ENCODE assay signal across 9 cellular contexts in the genomic region with DNA sequence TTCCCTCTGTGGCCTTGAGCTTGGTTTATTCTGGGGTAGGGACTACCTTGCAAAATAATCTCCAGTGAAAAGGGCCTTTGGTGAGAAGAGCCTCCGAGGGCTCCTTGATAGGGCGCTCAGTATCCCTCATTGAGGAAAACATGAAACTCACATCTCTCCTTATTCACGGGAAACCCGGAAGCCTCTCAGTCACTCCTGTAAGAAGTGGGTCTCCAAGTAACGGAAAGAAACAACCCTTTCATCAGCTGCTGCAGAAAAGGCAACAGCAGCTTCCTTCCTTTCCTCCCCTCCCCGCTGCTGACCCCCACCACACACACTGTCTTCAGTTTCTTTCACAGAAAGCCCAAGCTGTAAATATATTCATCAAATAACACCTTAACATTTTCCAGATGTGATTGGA.
DNase-seq lines count a peak whose midpoint lies in the region; ATAC-seq and TF ChIP-seq lines count a peak whose summit lies in the region.
"Had no signal": no experiment of that assay in that cellular context is flagged by ENCODE, and none has a peak within 500 bp of the region (broad histone marks: within the 10 kb centered on the region; RNA-seq: fewer than 3 reads in every experiment).

No MANE protein-coding gene starts in this region.

- H2AK5ac ChIP-seq in neuronal stem cell (ENCODE audit: low read depth, low read length), result no peak overlapping the region

- ATAC-seq in psoas muscle (no peak), GM19452 (IDR thresholded peaks at IDR 0.05; ENCODE audit: unreplicated experiment) (no peak)

- TF ChIP-seq CTCF in DOHH2 (IDR thresholded peaks at IDR 0.05; ENCODE audit: low read depth, low read length, poor library complexity, severe bottlenecking) (no peak), esophagus squamous epithelium (IDR thresholded peaks at IDR 0.05) (no peak), psoas muscle (IDR thresholded peaks at IDR 0.05) (no peak)

- H2BK15ac ChIP-seq in neuronal stem cell (ENCODE audit: low read length), result no peak overlapping the region

- DNase-seq in SK-N-MC (ENCODE audit: low read depth, low spot score) (no peak), esophagus squamous epithelium (lab: John Stamatoyannopoulos, UW) (no peak), psoas muscle (no peak), H7 (no peak), neuronal stem cell (ENCODE audit: low spot score) (no peak), KG1 (lab: John Stamatoyannopoulos, UW) (no peak)
- DNase-seq: GDM1 had no signal

- H4K91ac ChIP-seq in neuronal stem cell (ENCODE audit: low read depth, low read length, poor library complexity), result no peak overlapping the region

- H3K79me2 ChIP-seq in DOHH2 (ENCODE audit: control insufficient read depth, low read length), result peaks cover 99% of the 10 kb centered on the region

- H2BK5ac ChIP-seq in neuronal stem cell (ENCODE audit: low read length), result no peak overlapping the region

- intact Hi-C loops in esophagus squamous epithelium (cut with DNase I), result no loop called here
- intact Hi-C loops in psoas muscle (cut with DNase I), result no loop called here

- H4K8ac ChIP-seq in neuronal stem cell (ENCODE audit: low read depth, low read length), result no peak overlapping the region

- no peak overlapping the region for H3K18ac ChIP-seq in neuronal stem cell (ENCODE audit: low read length)

- H3K79me1 ChIP-seq in neuronal stem cell (ENCODE audit: low read depth, low read length), result no peaks in the 10 kb centered on the region

- H3K4me2 ChIP-seq in DOHH2 (ENCODE audit: low read length), result peak overlapping the region; percentile 95
- H3K4me2 ChIP-seq in neuronal stem cell (ENCODE audit: insufficient read depth, low read length, poor library complexity, severe bottlenecking), result no peak overlapping the region

- H3K9me3 ChIP-seq in DOHH2 (ENCODE audit: control insufficient read depth, insufficient read depth, low read length) (no peaks in the 10 kb centered on the region), SK-N-MC (ENCODE audit: low read depth, low read length) (no peaks in the 10 kb centered on the region), esophagus squamous epithelium (no peaks in the 10 kb centered on the region), psoas muscle (no peaks in the 10 kb centered on the region), neuronal stem cell (replicated peaks in 1 of 2; ENCODE audit: control insufficient read depth in 2 of 2, insufficient read depth in 1 of 2, low read depth in 1 of 2, low read length in 2 of 2) (no peaks in the 10 kb centered on the region)

- no peak overlapping the region for H2BK120ac ChIP-seq in neuronal stem cell (ENCODE audit: low read depth, low read length)

- TF ChIP-seq POLR2A in esophagus squamous epithelium (IDR thresholded peaks at IDR 0.05), result no peak

- peak overlapping the region; percentile 95 for H3K27ac ChIP-seq in DOHH2 (ENCODE audit: low read depth, low read length)
- H3K27ac ChIP-seq in SK-N-MC, result peak overlapping the region; percentile 80
- H3K27ac ChIP-seq in esophagus squamous epithelium, result peak overlapping the region; percentile 65 to 90 (median 84)
- H3K27ac ChIP-seq in psoas muscle, result peak overlapping the region; percentile 74
- H3K27ac ChIP-seq in neuronal stem cell (replicated peaks; ENCODE audit: low read length), result no peak overlapping the region

- 40 to 51% methylated on average over 5 to 6 of the region's 6 CpGs for WGBS in esophagus squamous epithelium, 2 donors
- WGBS in psoas muscle, 3 donors, result 59 to 72% (median 60%) methylated on average over 6 of the region's 6 CpGs
- no CpG with 5 or more reads among the region's 6 CpGs for WGBS in neuronal stem cell (ENCODE audit: extremely low coverage in 2 of 2, insufficient read length in 2 of 2, insufficient replicate concordance in 1 of 2), 2 donors

- peaks cover 44% of the 10 kb centered on the region for H3K36me3 ChIP-seq in DOHH2 (ENCODE audit: control insufficient read depth, low read length)
- no peaks in the 10 kb centered on the region for H3K36me3 ChIP-seq in SK-N-MC (ENCODE audit: insufficient read depth, low read length)
- no peaks in the 10 kb centered on the region for H3K36me3 ChIP-seq in esophagus squamous epithelium
- H3K36me3 ChIP-seq in psoas muscle (ENCODE audit: insufficient read depth in 1 of 2, low read depth in 1 of 2), result no peaks in the 10 kb centered on the region
- no peaks in the 10 kb centered on the region for H3K36me3 ChIP-seq in H7 (replicated peaks; ENCODE audit: control insufficient read depth, insufficient read depth, low read length)
- H3K36me3 ChIP-seq in neuronal stem cell (replicated peaks in 1 of 2; ENCODE audit: control insufficient read depth in 2 of 2, insufficient read depth in 2 of 2, low read length in 2 of 2), result peaks cover 0 to 29% of the 10 kb centered on the region in 2 donors

- H4K20me1 ChIP-seq in DOHH2 (ENCODE audit: control insufficient read depth, insufficient read depth, low read depth, low read length), result no peaks in the 10 kb centered on the region

- H3K4me3 ChIP-seq in DOHH2 (ENCODE audit: low read length) (peak overlapping the region; percentile 74), SK-N-MC (peak overlapping the region; percentile 71), esophagus squamous epithelium (peak overlapping the region in 2 of 4 donors; percentile 10 to 56), psoas muscle (peak overlapping the region; percentile 41), H7 (ENCODE audit: insufficient read depth, low read depth, low read length) (no peak overlapping the region), neuronal stem cell (ENCODE audit: low read length in 2 of 2) (no peak overlapping the region)

- no peak overlapping the region for H2AFZ ChIP-seq in neuronal stem cell (ENCODE audit: low read length)

- H2BK12ac ChIP-seq in neuronal stem cell (ENCODE audit: low read length), result no peak overlapping the region

- H3K27me3 ChIP-seq in DOHH2 (ENCODE audit: control insufficient read depth, low read length) (no peaks in the 10 kb centered on the region), esophagus squamous epithelium (no peaks in the 10 kb centered on the region), psoas muscle (ENCODE audit: insufficient read depth in 3 of 3, low read length in 2 of 3) (no peaks in the 10 kb centered on the region), H7 (ENCODE audit: control insufficient read depth, insufficient read depth, low read length) (no peaks in the 10 kb centered on the region), neuronal stem cell (ENCODE audit: control insufficient read depth in 3 of 3, insufficient read depth in 3 of 3, low read depth in 1 of 3, low read length in 3 of 3) (no peaks in the 10 kb centered on the region)

- peaks cover 55% of the 10 kb centered on the region for H3F3A ChIP-seq in DOHH2 (ENCODE audit: control insufficient read depth, insufficient read depth)

- H3K9ac ChIP-seq in SK-N-MC (ENCODE audit: insufficient read length), result no peak overlapping the region
- H3K9ac ChIP-seq in neuronal stem cell (ENCODE audit: low read depth, low read length, poor library complexity), result no peak overlapping the region

- no peaks in the 10 kb centered on the region for H3K9me2 ChIP-seq in DOHH2 (replicated peaks; ENCODE audit: control insufficient read depth, low read length)

- H3K4ac ChIP-seq in neuronal stem cell (ENCODE audit: low read length), result no peak overlapping the region

- H3K4me1 ChIP-seq in DOHH2 (ENCODE audit: control insufficient read depth, low read length) (peaks cover 100% of the 10 kb centered on the region), esophagus squamous epithelium (peaks cover 6 to 79% (median 32%) of the 10 kb centered on the region in 3 donors), psoas muscle (peaks cover 37% of the 10 kb centered on the region), neuronal stem cell (ENCODE audit: control insufficient read depth in 2 of 2, insufficient read depth in 1 of 2, low read depth in 1 of 2, low read length in 2 of 2) (peaks cover 33 to 50% of the 10 kb centered on the region in 2 donors)

- no peak overlapping the region for H3K14ac ChIP-seq in neuronal stem cell (ENCODE audit: low read length)

- H3K23ac ChIP-seq in neuronal stem cell (ENCODE audit: low read depth, low read length, poor library complexity), result no peak overlapping the region

Comparison
In these comparisons a context has a peak if more than half of its experiments do, and no peak if none do; other contexts are left out.
1. H3K4me3 ChIP-seq: peak in DOHH2 (single experiment), SK-N-MC (single experiment) and psoas muscle (single experiment); none in H7 (single experiment) and neuronal stem cell (0 of 2).